20 cellular contexts compared by ENCODE assay signal in the genomic region with DNA sequence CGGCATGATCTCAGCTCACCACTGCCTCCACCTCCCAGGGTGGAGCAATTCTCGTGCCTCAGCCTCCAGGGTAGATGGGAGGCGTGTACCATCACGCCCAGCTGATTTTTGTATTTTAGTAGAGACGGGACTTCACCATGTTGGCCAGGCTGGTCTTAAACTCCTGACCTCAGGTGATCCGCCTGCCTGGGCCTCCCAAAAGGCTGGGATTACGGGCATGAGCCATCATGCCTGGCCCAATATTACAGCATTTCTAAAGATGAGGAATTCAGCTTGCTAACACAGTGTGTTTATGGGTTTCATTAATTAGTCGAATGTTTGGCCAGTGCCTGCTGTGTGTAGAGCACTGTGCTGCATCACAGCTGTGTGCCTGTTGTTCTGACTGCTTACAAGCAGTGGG. TPM values are rescaled to one million over a fixed set of nuclear protein-coding genes. Genes with fewer than 3 reads are reported as not detected.
DNase-seq lines count a peak whose midpoint lies in the region; ATAC-seq and TF ChIP-seq lines count a peak whose summit lies in the region.
"Had no signal": no experiment of that assay in that cellular context is flagged by ENCODE, and none has a peak within 500 bp of the region (broad histone marks: within the 10 kb centered on the region; RNA-seq: fewer than 3 reads in every experiment).

No MANE protein-coding gene starts in this region.

- H3K27ac ChIP-seq in breast epithelium, result no peak overlapping the region
- H3K27ac ChIP-seq in RWPE2 (ENCODE audit: poor library complexity, severe bottlenecking), result peak overlapping the region; percentile 89
- H3K27ac ChIP-seq in epithelial cell of prostate, result peak overlapping the region; percentile 77
- peak overlapping the region; percentile 19 for H3K27ac ChIP-seq in suprapubic skin
- H3K27ac ChIP-seq: colonic mucosa, hepatocyte, lower lobe of right lung had no signal

- TF ChIP-seq POLR2A in breast epithelium (IDR thresholded peaks at IDR 0.05), result no peak
- TF ChIP-seq POLR2A in suprapubic skin (IDR thresholded peaks at IDR 0.05), result no peak

- peaks cover 19% of the 10 kb centered on the region for H3K4me1 Mint-ChIP-seq in MCF 10A (ENCODE audit: insufficient read depth, unreplicated experiment)

- H3K27me3 Mint-ChIP-seq in MCF 10A (ENCODE audit: insufficient read depth, unreplicated experiment), result no peaks in the 10 kb centered on the region
- H3K27me3 Mint-ChIP-seq: stimulated activated naive B cell treated with anti-CD40 and anti-IgM and Interleukin-4, amounts not matched to agents 10 μg/mL and 1 μg/mL and 100 μg/mL, for 72 hours had no signal

- H3K27ac Mint-ChIP-seq in MCF 10A (ENCODE audit: low read depth, unreplicated experiment), result peak overlapping the region; percentile 47
- H3K27ac Mint-ChIP-seq: stimulated activated naive B cell treated with anti-CD40 and anti-IgM and Interleukin-4, amounts not matched to agents 10 μg/mL and 1 μg/mL and 100 μg/mL, for 72 hours had no signal

- no peak for TF ChIP-seq CTCF in MCF 10A (IDR thresholded peaks at IDR 0.05; ENCODE audit: unreplicated experiment)
- no peak for TF ChIP-seq CTCF in breast epithelium (IDR thresholded peaks at IDR 0.05)
- TF ChIP-seq CTCF in RWPE2 (IDR thresholded peaks at IDR 0.05; ENCODE audit: poor library complexity, severe bottlenecking), result no peak
- no peak for TF ChIP-seq CTCF in suprapubic skin (IDR thresholded peaks at IDR 0.05)

- BruUV-seq in MCF 10A (replicated peaks; lab: Mats Ljungman, UMichigan), result no TSS peak

- CTCF ChIA-PET in MCF 10A (lab: Yijun Ruan, JAX), result no interaction called here

- H3K4me1 ChIP-seq in breast epithelium (peaks cover 0 to 5% of the 10 kb centered on the region in 2 donors), RWPE2 (ENCODE audit: insufficient read depth, poor library complexity, severe bottlenecking) (peaks cover 45% of the 10 kb centered on the region), suprapubic skin (peaks cover 58% of the 10 kb centered on the region)

- H3K9me3 ChIP-seq in breast epithelium, result no peaks in the 10 kb centered on the region
- no peaks in the 10 kb centered on the region for H3K9me3 ChIP-seq in RWPE2 (ENCODE audit: severe bottlenecking)
- H3K9me3 ChIP-seq in suprapubic skin, result no peaks in the 10 kb centered on the region
- H3K9me3 ChIP-seq: colonic mucosa, lower lobe of right lung had no signal

- peak; percentile 27 for DNase-seq in MCF 10A (ENCODE audit: unreplicated experiment)
- DNase-seq in breast epithelium (ENCODE audit: low spot score in 2 of 2), result no peak
- DNase-seq in RWPE2 (ENCODE audit: low spot score), result no peak
- DNase-seq in epithelial cell of prostate (ENCODE audit: low read depth, low spot score), result peak; percentile 64
- DNase-seq in suprapubic skin (ENCODE audit: low spot score in 2 of 2), result no peak
- DNase-seq in stimulated activated naive CD4-positive, alpha-beta T cell treated with Interleukin-2 at 50 U/mL for 16 hours (lab: John Stamatoyannopoulos, UW), result no peak
- DNase-seq in kidney glomerular epithelial cell (lab: John Stamatoyannopoulos, UW), result no peak
- DNase-seq: Caco-2; colonic mucosa; lower lobe of right lung; NCI-H1048; NCI-H510A; Right ventricle myocardium superior; stimulated activated naive B cell treated with anti-CD40 and anti-IgM and Interleukin-4, amounts not matched to agents 10 μg/mL and 1 μg/mL and 100 μg/mL, for 72 hours; trophoblast cell had no signal

- intact Hi-C loops in MCF 10A (cut with micrococcal nuclease), result no loop called here
- intact Hi-C loops in breast epithelium (cut with DNase I; ENCODE audit: low total_unique reads), result no loop called here

- no peak overlapping the region for H3K4me3 Mint-ChIP-seq in MCF 10A (ENCODE audit: unreplicated experiment)
- H3K4me3 Mint-ChIP-seq: stimulated activated naive B cell treated with anti-CD40 and anti-IgM and Interleukin-4, amounts not matched to agents 10 μg/mL and 1 μg/mL and 100 μg/mL, for 72 hours had no signal

- WGBS in suprapubic skin, result 63% methylated on average over 8 of the region's 8 CpGs

- ATAC-seq in RWPE2 (ENCODE audit: low read depth) (peak; percentile 43), HG02885 (IDR thresholded peaks at IDR 0.05; ENCODE audit: poor library complexity, unreplicated experiment) (no peak)
- ATAC-seq: lower lobe of right lung; sciatic nerve; stimulated activated naive B cell treated with anti-CD40 and anti-IgM and Interleukin-4, amounts not matched to agents 10 μg/mL and 1 μg/mL and 100 μg/mL, for 72 hours had no signal

- H3K27me3 ChIP-seq in breast epithelium, result no peaks in the 10 kb centered on the region
- H3K27me3 ChIP-seq in RWPE2 (ENCODE audit: insufficient read depth, poor library complexity, severe bottlenecking), result no peaks in the 10 kb centered on the region
- no peaks in the 10 kb centered on the region for H3K27me3 ChIP-seq in suprapubic skin
- H3K27me3 ChIP-seq: colonic mucosa, hepatocyte had no signal

- no peak overlapping the region for H3K4me3 ChIP-seq in breast epithelium
- H3K4me3 ChIP-seq in RWPE2 (ENCODE audit: severe bottlenecking), result no peak overlapping the region
- no peak overlapping the region for H3K4me3 ChIP-seq in suprapubic skin
- H3K4me3 ChIP-seq: colonic mucosa, hepatocyte, lower lobe of right lung had no signal

- TF ChIP-seq EP300 in suprapubic skin (IDR thresholded peaks at IDR 0.05), result no peak

- H3K9me3 Mint-ChIP-seq in MCF 10A (ENCODE audit: unreplicated experiment), result no peaks in the 10 kb centered on the region
- H3K9me3 Mint-ChIP-seq: stimulated activated naive B cell treated with anti-CD40 and anti-IgM and Interleukin-4, amounts not matched to agents 10 μg/mL and 1 μg/mL and 100 μg/mL, for 72 hours had no signal

- POLR2A ChIA-PET in MCF 10A (lab: Yijun Ruan, JAX), result interaction anchor here (0.7 to 5.0 kb wide), 6 partner anchors 10 to 130 kb away, joined by 3 to 61 read pairs (median 8); partner anchors contain the start of genes GTPBP4, IDI1 and LARP4B

- peaks cover 30% of the 10 kb centered on the region for H3K36me3 Mint-ChIP-seq in MCF 10A (ENCODE audit: insufficient read depth, unreplicated experiment)

- H3K36me3 ChIP-seq in breast epithelium (no peaks in the 10 kb centered on the region), RWPE2 (ENCODE audit: low read depth) (peaks cover 20% of the 10 kb centered on the region), suprapubic skin (no peaks in the 10 kb centered on the region)
- H3K36me3 ChIP-seq: colonic mucosa had no signal

RNA-seq across cellular contexts. Expression of gene WDR37, which starts 3.7 kb away (rescaled TPM):
- 14.2 and 18.2 TPM in 2 replicates for total RNA-seq in MCF 10A (2022)
- 10 to 100 TPM; 13.9 to 18.0 (median 14.4) TPM for total RNA-seq in breast epithelium
- 10 to 100 TPM; 13.1 to 32.7 (median 18.4) TPM for total RNA-seq in suprapubic skin

RNA-seq across cellular contexts. Expression of gene IDI1, which starts 11.0 kb away (rescaled TPM):
- total RNA-seq in MCF 10A (2022) (22.2 and 25.1 TPM in 2 replicates), breast epithelium (10 to 100 TPM; 26.2 to 48.4 (median 45.1) TPM), suprapubic skin (10 to 100 TPM; 32.0 to 62.1 (median 36.1) TPM)

RNA-seq across cellular contexts. Expression of gene IDI2, which starts 34.2 kb away (rescaled TPM):
- not detected in 2 replicates for total RNA-seq in MCF 10A (2022)
- total RNA-seq in breast epithelium, result not detected
- total RNA-seq in suprapubic skin, result not detected
- total RNA-seq: Caco-2, colonic mucosa, fibroblast of villous mesenchyme, lower lobe of right lung, osteocyte, sciatic nerve had no signal

Comparison
In these comparisons a context has a peak if more than half of its experiments do, and no peak if none do; other contexts are left out.
1. DNase-seq: peak in MCF 10A (single experiment) and epithelial cell of prostate (single experiment); none in breast epithelium (0 of 2), RWPE2 (single experiment), suprapubic skin (0 of 2), stimulated activated naive CD4-positive, alpha-beta T cell treated with Interleukin-2 at 50 U/mL for 16 hours (single experiment) and kidney glomerular epithelial cell (single experiment).
2. H3K27ac ChIP-seq: peak in RWPE2 (single experiment), epithelial cell of prostate (single experiment) and suprapubic skin (single experiment); none in breast epithelium (0 of 2).